In the genomic region with DNA sequence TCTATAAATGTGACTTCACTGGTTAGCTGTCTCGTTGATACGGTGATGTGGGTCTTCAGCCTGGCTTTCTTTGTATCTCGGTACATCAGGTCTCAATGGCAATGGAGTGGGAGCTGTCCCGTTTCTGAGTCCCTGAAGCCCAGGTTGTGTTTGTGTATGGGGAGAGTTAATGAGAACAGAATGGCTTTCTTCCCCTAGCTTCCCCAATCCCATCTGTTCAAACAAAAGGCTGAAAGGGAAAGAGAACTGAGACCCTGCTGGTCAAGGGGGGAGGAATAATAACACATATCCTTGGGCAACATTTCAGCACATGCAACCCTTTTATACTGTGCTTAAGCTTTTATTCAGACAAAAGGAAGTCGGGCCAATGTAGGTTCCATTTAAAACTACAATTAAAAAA, we compare ENCODE assay signal across 23 cellular contexts. TPM values are rescaled to one million over a fixed set of nuclear protein-coding genes. Genes with fewer than 3 reads are reported as not detected.
DNase-seq lines count a peak whose midpoint lies in the region; ATAC-seq, FAIRE-seq and TF ChIP-seq lines count a peak whose summit lies in the region.
"Had no signal": no experiment of that assay in that cellular context is flagged by ENCODE, and none has a peak within 500 bp of the region (broad histone marks: within the 10 kb centered on the region; RNA-seq: fewer than 3 reads in every experiment).

No MANE protein-coding gene starts in this region.

- TF ChIP-seq CTCF in H9 (conservative IDR thresholded peaks at IDR 0.05) = no peak
- TF ChIP-seq CTCF in H1 (IDR thresholded peaks at IDR 0.05; ENCODE audit: control extremely low read depth in 1 of 3, insufficient read depth in 1 of 3, low read depth in 1 of 3, low read length in 3 of 3) = no peak
- TF ChIP-seq CTCF in neural progenitor cell (IDR thresholded peaks at IDR 0.05) = no peak
- TF ChIP-seq CTCF in SK-N-SH (IDR thresholded peaks at IDR 0.05) = no peak

- H3K23ac ChIP-seq in H9 (ENCODE audit: insufficient read length, low read depth, low read length) (no peak overlapping the region), H1 (ENCODE audit: insufficient read length) (no peak overlapping the region)

- H3K79me1 ChIP-seq in H9 (ENCODE audit: insufficient read depth, low read depth, low read length, poor library complexity, severe bottlenecking) = no peaks in the 10 kb centered on the region
- H3K79me1 ChIP-seq in H1 (ENCODE audit: low read depth, low read length) = no peaks in the 10 kb centered on the region

- POLR2A ChIA-PET in H1 (lab: Charles Lee; ENCODE audit: partially characterized antibody) = no interaction called here
- POLR2A ChIA-PET in SK-N-SH (lab: Yijun Ruan, JAX) = no interaction called here

- H2BK20ac ChIP-seq in H9 (ENCODE audit: low read depth, low read length, poor library complexity, severe bottlenecking) = no peak overlapping the region
- no peak overlapping the region for H2BK20ac ChIP-seq in H1 (ENCODE audit: low read length)

- H3K27ac Mint-ChIP-seq in H9 (peak overlapping the region in 2 of 3 experiments; percentile 48 to 74; a peak in 2 of 7 replicates), neural progenitor cell (peak overlapping the region; percentile 10)

- H2AFZ ChIP-seq in H9 (ENCODE audit: low read length) (no peak overlapping the region), H1 (ENCODE audit: low read length) (peak overlapping the region; percentile 94; the same call in 1 of the 2 replicates), neural progenitor cell (replicated peaks) (no peak overlapping the region), SK-N-SH (ENCODE audit: low read depth) (no peak overlapping the region)

- no peak overlapping the region for H2AK5ac ChIP-seq in H9 (ENCODE audit: insufficient read length, low read length)
- H2AK5ac ChIP-seq in H1 (ENCODE audit: low read depth, low read length) = no peak overlapping the region

- H3K9me3 Mint-ChIP-seq in H9 = no peaks in the 10 kb centered on the region
- H3K9me3 Mint-ChIP-seq in neural progenitor cell = no peaks in the 10 kb centered on the region

- H4K20me1 ChIP-seq in H9 (ENCODE audit: control insufficient read depth, insufficient read depth, insufficient read length) (no peaks in the 10 kb centered on the region), H1 (replicated peaks in 1 of 2; ENCODE audit: control insufficient read depth in 1 of 2, insufficient read depth in 2 of 2, low read length in 2 of 2) (no peaks in the 10 kb centered on the region), neural progenitor cell (ENCODE audit: low read depth) (peaks cover 6% of the 10 kb centered on the region), SK-N-SH (ENCODE audit: insufficient read depth) (no peaks in the 10 kb centered on the region)

- DNase-seq in H9 (no peak), NCI-H2171 treated with DMSO at 0.1 percent for 48 hours (lab: John Stamatoyannopoulos, UW) (peak; percentile 81), H1 (ENCODE audit: low read depth in 1 of 2, low spot score in 2 of 2) (no peak), neural progenitor cell (ENCODE audit: low spot score) (peak; percentile 74), SW480 (ENCODE audit: low spot score) (no peak), SK-N-SH (no peak)
- DNase-seq: ACHN, C1 segment of cervical spinal cord, DND-41, GDM1, KBM-7, NCI-H1105, NCI-H187, NCI-H510A treated with DMSO at 0.1 percent for 48 hours, SW 1271 had no signal

- H3K9me3 ChIP-seq in H9 (ENCODE audit: control insufficient read depth, low read depth, low read length) (no peaks in the 10 kb centered on the region), H1 (ENCODE audit: insufficient read depth in 2 of 2, low read depth in 1 of 2, low read length in 1 of 2) (no peaks in the 10 kb centered on the region), neural progenitor cell (ENCODE audit: low read depth) (no peaks in the 10 kb centered on the region), SK-N-SH (no peaks in the 10 kb centered on the region)

- H3F3A ChIP-seq in neural progenitor cell (ENCODE audit: low read depth) (peaks cover 12% of the 10 kb centered on the region), SK-N-SH (replicated peaks; ENCODE audit: insufficient read depth) (no peaks in the 10 kb centered on the region)

- H3K4me3 ChIP-seq in H1 (ENCODE audit: extremely low read depth in 1 of 4, insufficient read depth in 2 of 4, low read depth in 3 of 4, low read length in 4 of 4) (no peak overlapping the region), neural progenitor cell (no peak overlapping the region), SK-N-SH (ENCODE audit: low read depth in 2 of 2, low read length in 1 of 2) (no peak overlapping the region)

- H3K9ac ChIP-seq in H9 (ENCODE audit: extremely low read depth, insufficient read length, low read length) = no peak overlapping the region
- no peak overlapping the region for H3K9ac ChIP-seq in H1 (replicated peaks in 1 of 4; ENCODE audit: extremely low read depth in 1 of 4, low read depth in 3 of 4, low read length in 3 of 4)
- no peak overlapping the region for H3K9ac ChIP-seq in neural progenitor cell
- H3K9ac ChIP-seq in SK-N-SH = no peak overlapping the region

- no peak overlapping the region for H3K56ac ChIP-seq in H9 (ENCODE audit: insufficient read length, low read depth, low read length)
- no peak overlapping the region for H3K56ac ChIP-seq in H1 (replicated peaks; ENCODE audit: insufficient read length, low read depth, low read length)

- H4K91ac ChIP-seq in H9 (ENCODE audit: insufficient read length, low read depth, low read length) = no peak overlapping the region
- H4K91ac ChIP-seq in H1 (replicated peaks; ENCODE audit: insufficient read length, low read length) = no peak overlapping the region

- peak overlapping the region; percentile 19 for H3K4me2 ChIP-seq in H9 (ENCODE audit: insufficient read depth, insufficient read length, low read length)
- no peak overlapping the region for H3K4me2 ChIP-seq in H1 (ENCODE audit: insufficient read depth in 1 of 2, low read depth in 2 of 2, low read length in 2 of 2)
- H3K4me2 ChIP-seq in neural progenitor cell = peak overlapping the region; percentile 52
- H3K4me2 ChIP-seq in SK-N-SH = no peak overlapping the region

- H3K36me3 Mint-ChIP-seq in H9 (ENCODE audit: insufficient read depth in 1 of 3, low read depth in 3 of 3) (no peaks in the 10 kb centered on the region), neural progenitor cell (no peaks in the 10 kb centered on the region)

- H3K4me1 ChIP-seq in H9 (ENCODE audit: insufficient read depth, low read length) (peaks cover 5% of the 10 kb centered on the region; the same call in 1 of the 2 replicates), H1 (replicated peaks in 1 of 4; ENCODE audit: control insufficient read depth in 3 of 4, insufficient read depth in 4 of 4, low read length in 3 of 4) (peaks cover 0 to 6% (median 3%) of the 10 kb centered on the region in 4 experiments; a peak in 2 of 7 replicates), neural progenitor cell (peaks cover 37% of the 10 kb centered on the region), SK-N-SH (ENCODE audit: control insufficient read depth in 1 of 2, insufficient read depth in 2 of 2, low read depth in 1 of 2, low read length in 1 of 2) (no peaks in the 10 kb centered on the region)

- CTCF ChIA-PET in H1 (lab: Charles Lee; ENCODE audit: partially characterized antibody) (interaction anchor here (0.8 to 0.9 kb wide), 2 partner anchors 8 to 65 kb away, joined by 3 read pairs; no protein-coding TSS in a partner anchor), SK-N-SH (lab: Yijun Ruan, JAX) (interaction anchor here (0.6 to 1.4 kb wide), 3 partner anchors 14 to 191 kb away, joined by 3 read pairs; no protein-coding TSS in a partner anchor)

- H3K27ac ChIP-seq in H9 (ENCODE audit: insufficient read length, low read depth, low read length) = no peak overlapping the region
- H3K27ac ChIP-seq in H1 (ENCODE audit: low read depth, low read length) = no peak overlapping the region
- no peak overlapping the region for H3K27ac ChIP-seq in neural progenitor cell
- H3K27ac ChIP-seq in SK-N-SH (ENCODE audit: low read depth in 2 of 2, low read length in 1 of 2) = no peak overlapping the region

- H3K27me3 ChIP-seq in H9 (ENCODE audit: insufficient read depth, low read length) (no peaks in the 10 kb centered on the region; the same call in 1 of the 2 replicates), H1 (replicated peaks in 1 of 4; ENCODE audit: control insufficient read depth in 3 of 4, extremely low read depth in 1 of 4, insufficient read depth in 3 of 4, low read length in 3 of 4) (no peaks in the 10 kb centered on the region), neural progenitor cell (no peaks in the 10 kb centered on the region), SK-N-SH (ENCODE audit: insufficient read depth) (no peaks in the 10 kb centered on the region)

- H2BK12ac ChIP-seq in H9 (ENCODE audit: insufficient read length, low read depth, low read length) (no peak overlapping the region), H1 (ENCODE audit: low read depth, low read length) (no peak overlapping the region)

- H3K23me2 ChIP-seq in H9 (ENCODE audit: insufficient read length, low read depth, low read length, poor library complexity, severe bottlenecking) (no peaks in the 10 kb centered on the region), H1 (ENCODE audit: low read depth, low read length) (no peaks in the 10 kb centered on the region)

- H3K36me3 ChIP-seq in H1 (ENCODE audit: control insufficient read depth in 2 of 4, insufficient read depth in 4 of 4, low read length in 3 of 4) (no peaks in the 10 kb centered on the region), neural progenitor cell (no peaks in the 10 kb centered on the region), SK-N-SH (replicated peaks in 1 of 2; ENCODE audit: control insufficient read depth in 1 of 2, insufficient read depth in 2 of 2, low read length in 1 of 2) (no peaks in the 10 kb centered on the region)

- no peaks in the 10 kb centered on the region for H3K9me2 ChIP-seq in SK-N-SH

- H3K4ac ChIP-seq in H9 (ENCODE audit: low read depth, low read length) = no peak overlapping the region
- H3K4ac ChIP-seq in H1 (replicated peaks; ENCODE audit: insufficient read length, low read depth, low read length) = no peak overlapping the region

- TF ChIP-seq POLR2A in H1 (IDR thresholded peaks at IDR 0.05; ENCODE audit: control extremely low read depth in 1 of 2, low read depth in 2 of 2, low read length in 2 of 2) = no peak

- no peak for TF ChIP-seq EP300 in H1 (IDR thresholded peaks at IDR 0.05; ENCODE audit: borderline replicate concordance in 1 of 2, low read depth in 2 of 2, low read length in 2 of 2)
- TF ChIP-seq EP300 in SK-N-SH (IDR thresholded peaks at IDR 0.05; ENCODE audit: borderline replicate concordance in 1 of 2, low read depth in 1 of 2, low read length in 1 of 2) = no peak

- no peak overlapping the region for H4K5ac ChIP-seq in H9 (ENCODE audit: insufficient read length, low read depth, low read length)
- no peak overlapping the region for H4K5ac ChIP-seq in H1 (ENCODE audit: insufficient read length, low read depth, low read length)

- no peak overlapping the region for H2BK15ac ChIP-seq in H9 (ENCODE audit: low read depth, low read length)
- no peak overlapping the region for H2BK15ac ChIP-seq in H1 (ENCODE audit: low read length)

- H2BK5ac ChIP-seq in H9 (ENCODE audit: insufficient read length, low read length) = no peak overlapping the region
- no peak overlapping the region for H2BK5ac ChIP-seq in H1 (ENCODE audit: low read depth, low read length)

- H3K14ac ChIP-seq in H9 (ENCODE audit: insufficient read depth, low read length) = no peak overlapping the region
- H3K14ac ChIP-seq in H1 (ENCODE audit: insufficient read length) = no peak overlapping the region

- no peak for FAIRE-seq in H1 (lab: Jason Lieb, UNC)
- FAIRE-seq: D721Med, HepG2, RCC 7860 had no signal

- H3K4me1 Mint-ChIP-seq in H9 (peaks cover 26 to 33% of the 10 kb centered on the region in 2 experiments), neural progenitor cell (peaks cover 38% of the 10 kb centered on the region)

- no peak for TF ChIP-seq RAD21 in H1 (IDR thresholded peaks at IDR 0.05 in 1 of 2, conservative IDR thresholded peaks at IDR 0.05 in 1 of 2; ENCODE audit: low read depth in 2 of 2, low read length in 2 of 2)
- no peak for TF ChIP-seq RAD21 in SK-N-SH (IDR thresholded peaks at IDR 0.05; ENCODE audit: low read length)

- no peak overlapping the region for H3K4me3 Mint-ChIP-seq in H9
- H3K4me3 Mint-ChIP-seq in neural progenitor cell = peak overlapping the region; percentile 57

- H3K27me3 Mint-ChIP-seq in H9 (ENCODE audit: low read depth) (no peaks in the 10 kb centered on the region), neural progenitor cell (ENCODE audit: insufficient read depth, low read depth) (peaks cover 5% of the 10 kb centered on the region)

- no CpG with 5 or more reads among the region's 5 CpGs for WGBS in H9 (ENCODE audit: extremely low coverage, insufficient read length, low lambda C conversion rate)
- WGBS in H1 (ENCODE audit: extremely low coverage in 1 of 2, insufficient coverage in 1 of 2, insufficient read length in 1 of 2, insufficient replicate concordance in 2 of 2, low coverage in 1 of 2, low lambda C conversion rate in 2 of 2, missing lambda C conversion rate in 1 of 2), 2 experiments = 60% methylated on average over 5 of the region's 5 CpGs; no CpG with 5 or more reads in 1 of the 2 experiments
- 35% methylated on average over 5 of the region's 5 CpGs for WGBS in SK-N-SH (ENCODE audit: low lambda C conversion rate)

- H3K18ac ChIP-seq in H9 (ENCODE audit: insufficient read length, low read depth, low read length) = no peak overlapping the region
- no peak overlapping the region for H3K18ac ChIP-seq in H1 (ENCODE audit: extremely low read depth, low read length)

- H4K8ac ChIP-seq in H9 (replicated peaks; ENCODE audit: insufficient read length, low read depth, low read length) (no peak overlapping the region), H1 (ENCODE audit: extremely low read depth, insufficient read depth, low read length) (no peak overlapping the region)

- H3K79me2 ChIP-seq in H9 (ENCODE audit: insufficient read depth, low read length) = no peaks in the 10 kb centered on the region
- H3K79me2 ChIP-seq in H1 (ENCODE audit: control insufficient read depth in 1 of 2, insufficient read depth in 2 of 2, low read length in 2 of 2) = no peaks in the 10 kb centered on the region
- no peaks in the 10 kb centered on the region for H3K79me2 ChIP-seq in neural progenitor cell (ENCODE audit: low read depth)
- no peaks in the 10 kb centered on the region for H3K79me2 ChIP-seq in SK-N-SH (ENCODE audit: insufficient read depth)

- H2BK120ac ChIP-seq in H9 (ENCODE audit: low read depth, low read length, poor library complexity, severe bottlenecking) (no peak overlapping the region), H1 (replicated peaks; ENCODE audit: low read depth, low read length) (no peak overlapping the region)

- no peak for ATAC-seq in HG02970 (IDR thresholded peaks at IDR 0.05; ENCODE audit: low FRiP score, unreplicated experiment)
- ATAC-seq: HepG2, Right ventricle myocardium inferior had no signal

- no peak overlapping the region for H3T11ph ChIP-seq in H9 (ENCODE audit: low read length)

RNA-seq across cellular contexts. Expression of a gene that starts 28.4 kb away (rescaled TPM):
- not detected in 2 replicates for total RNA-seq in H9 (2021)
- not detected in 2 replicates for total RNA-seq in H1 (2021; fragmentation: NEBNext Ultra II Directional; extraction: Animal tissue kit (Norgen Biotek cat#: 25700))
- not detected in 2 replicates for polyA plus RNA-seq in H1 (2011; rRNA removed)
- polyA plus RNA-seq in H1 (2011; cell fraction: cytosol; rRNA removed) = not detected
- not detected for polyA plus RNA-seq in H1 (2011; cell fraction: nucleus; rRNA removed)
- polyA plus RNA-seq in H1 (2012, experiment 1 of 2) = not detected in 4 replicates
- polyA plus RNA-seq in H1 (2012, experiment 2 of 2) = not detected
- polyA plus RNA-seq in H1 (2013, experiment 1 of 2) = not detected
- polyA plus RNA-seq in H1 (2013, experiment 2 of 2) = not detected
- not detected in 2 replicates for polyA minus RNA-seq in H1 (2011; rRNA and poly(A)+ RNA removed)
- polyA minus RNA-seq in H1 (2011; cell fraction: cytosol; rRNA and poly(A)+ RNA removed) = not detected
- polyA minus RNA-seq in H1 (2011; cell fraction: nucleus; rRNA and poly(A)+ RNA removed) = not detected
- total RNA-seq in neural progenitor cell (ENCODE audit: low replicate concordance) = not detected in 2 replicates
- not detected in 2 replicates for polyA plus RNA-seq in SK-N-SH (2012; rRNA removed)
- polyA plus RNA-seq in SK-N-SH (2012; cell fraction: cytosol; rRNA removed) = not detected in 2 replicates
- not detected in 2 replicates for polyA plus RNA-seq in SK-N-SH (2012; cell fraction: nucleus; rRNA removed)
- total RNA-seq: HepG2; OCI-LY7; T-helper 2 cell treated with Interferon-gamma antibody and Interleukin-4, amounts not matched to agents 100 ng/mL and 5 ng/mL, for 36 hours had no signal
- polyA plus RNA-seq: HepG2 had no signal

RNA-seq across cellular contexts. Expression of a gene that starts 44.0 kb away (rescaled TPM):
- total RNA-seq in H9 (2021) (1.1 and 1.2 TPM in 2 replicates), neural progenitor cell (ENCODE audit: low replicate concordance) (0.17 and 0.56 TPM in 2 replicates)
- total RNA-seq in H1 (2021; fragmentation: NEBNext Ultra II Directional; extraction: Animal tissue kit (Norgen Biotek cat#: 25700)) = 1.0 and 1.1 TPM in 2 replicates
- polyA plus RNA-seq in H1 (2011; rRNA removed) (0.89 and 0.92 TPM in 2 replicates), SK-N-SH (2012; rRNA removed) (not detected in 2 replicates)
- polyA plus RNA-seq in H1 (2011; cell fraction: cytosol; rRNA removed) = 1.7 TPM
- 2.1 TPM for polyA plus RNA-seq in H1 (2011; cell fraction: nucleus; rRNA removed)
- 0.97 to 1.7 TPM (median 1.2 TPM) in 4 replicates for polyA plus RNA-seq in H1 (2012, experiment 1 of 2)
- polyA plus RNA-seq in H1 (2012, experiment 2 of 2) = 0.66 TPM
- 1.5 TPM for polyA plus RNA-seq in H1 (2013, experiment 1 of 2)
- polyA plus RNA-seq in H1 (2013, experiment 2 of 2) = 1.7 TPM
- polyA minus RNA-seq in H1 (2011; rRNA and poly(A)+ RNA removed) = 0.10 and 0.13 TPM in 2 replicates
- polyA minus RNA-seq in H1 (2011; cell fraction: cytosol; rRNA and poly(A)+ RNA removed) = 1.3 TPM
- polyA minus RNA-seq in H1 (2011; cell fraction: nucleus; rRNA and poly(A)+ RNA removed) = 3.8 TPM
- not detected in 2 replicates for polyA plus RNA-seq in SK-N-SH (2012; cell fraction: cytosol; rRNA removed)
- polyA plus RNA-seq in SK-N-SH (2012; cell fraction: nucleus; rRNA removed) = 0.01 TPM in 1 of 2 replicates, not detected in the other
- total RNA-seq: HepG2; OCI-LY7; Right ventricle myocardium inferior; SK-MEL-5; T-helper 2 cell treated with Interferon-gamma antibody and Interleukin-4, amounts not matched to agents 100 ng/mL and 5 ng/mL, for 36 hours had no signal
- polyA plus RNA-seq: HepG2 had no signal

Comparison
In these comparisons a context has a peak if more than half of its experiments do, and no peak if none do; other contexts are left out.
1. DNase-seq: peak in NCI-H2171 treated with DMSO at 0.1 percent for 48 hours (single experiment) and neural progenitor cell (single experiment); none in H9 (single experiment), H1 (0 of 2), SW480 (single experiment) and SK-N-SH (single experiment).
2. H3K4me2 ChIP-seq: peak in H9 (single experiment) and neural progenitor cell (single experiment); none in H1 (0 of 2) and SK-N-SH (single experiment).